Comparison of ENCODE assay signal across 36 cellular contexts in the genomic region with DNA sequence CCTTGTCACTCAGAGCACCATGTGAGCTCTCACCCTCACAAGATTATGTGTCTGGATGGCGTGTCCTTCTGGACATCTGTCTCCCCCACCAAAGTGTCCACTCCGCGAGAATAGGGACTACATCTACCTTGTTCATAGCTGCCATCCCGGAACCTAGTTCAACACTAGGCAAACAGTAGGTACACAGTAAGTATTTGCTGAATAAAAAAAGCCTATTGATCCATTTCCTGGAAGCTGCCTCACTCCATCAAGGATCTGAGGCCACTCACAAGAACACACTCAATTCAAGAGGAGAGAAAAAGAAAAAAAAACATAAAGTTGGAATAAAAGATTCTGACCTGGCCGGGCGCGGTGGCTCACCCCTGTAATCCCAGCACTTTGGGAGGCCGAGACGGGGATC. TPM values are rescaled to one million over a fixed set of nuclear protein-coding genes. Genes with fewer than 3 reads are reported as not detected.
"Had no signal": no experiment of that assay in that cellular context is flagged by ENCODE, and none has a peak within 500 bp of the region (broad histone marks: within the 10 kb centered on the region; RNA-seq: fewer than 3 reads in every experiment).

No MANE protein-coding gene starts in this region.

- H3K27me3 ChIP-seq: Peyer's patch had no signal

- H3K9me3 ChIP-seq: Peyer's patch had no signal

- H3K27ac Mint-ChIP-seq: activated B cell treated with CpG ODN at 0.5 μM for 24 hours; activated CD4-positive, alpha-beta memory T cell treated with anti-CD3 and anti-CD28 coated beads for 36 hours; activated CD8-positive, alpha-beta memory T cell treated with anti-CD3 and anti-CD28 coated beads, Interleukin-2, amount 10 ng/mL, durations not matched to agents 7 days and 5 days; activated naive CD8-positive, alpha-beta T cell; activated naive CD8-positive, alpha-beta T cell treated with anti-CD3 and anti-CD28 coated beads, Interleukin-2, amount 50 U/mL, for 24 hours; brain; T-cell had no signal

- H3K27ac ChIP-seq: Peyer's patch, VCaP had no signal

- H3K27me3 Mint-ChIP-seq: activated B cell treated with CpG ODN at 0.5 μM for 24 hours; activated CD4-positive, alpha-beta memory T cell treated with anti-CD3 and anti-CD28 coated beads for 36 hours; activated CD8-positive, alpha-beta memory T cell treated with anti-CD3 and anti-CD28 coated beads, Interleukin-2, amount 10 ng/mL, durations not matched to agents 7 days and 5 days; activated naive CD8-positive, alpha-beta T cell; activated naive CD8-positive, alpha-beta T cell treated with anti-CD3 and anti-CD28 coated beads, Interleukin-2, amount 50 U/mL, for 24 hours; T-cell had no signal

- H3K9me3 Mint-ChIP-seq: activated B cell treated with CpG ODN at 0.5 μM for 24 hours; activated CD4-positive, alpha-beta memory T cell treated with anti-CD3 and anti-CD28 coated beads for 36 hours; activated naive CD4-positive, alpha-beta T cell treated with anti-CD3 and anti-CD28 coated beads, Interleukin-2, amount 10 ng/mL, durations not matched to agents 7 days and 5 days; activated naive CD8-positive, alpha-beta T cell treated with anti-CD3 and anti-CD28 coated beads, Interleukin-2, amount 50 U/mL, for 24 hours; brain; T-cell had no signal

- H3K4me3 ChIP-seq: Peyer's patch had no signal

- H3K36me3 ChIP-seq: Peyer's patch had no signal

- H3K36me3 Mint-ChIP-seq: activated CD4-positive, alpha-beta memory T cell treated with anti-CD3 and anti-CD28 coated beads for 36 hours; activated CD8-positive, alpha-beta memory T cell treated with anti-CD3 and anti-CD28 coated beads, Interleukin-2, amount 10 ng/mL, durations not matched to agents 7 days and 5 days; activated naive CD4-positive, alpha-beta T cell treated with anti-CD3 and anti-CD28 coated beads, Interleukin-2, amount 10 ng/mL, durations not matched to agents 7 days and 5 days; activated naive CD8-positive, alpha-beta T cell; brain; T-cell had no signal

- ATAC-seq: activated CD8-positive, alpha-beta memory T cell treated with anti-CD3 and anti-CD28 coated beads, Interleukin-2, amount 10 ng/mL, durations not matched to agents 7 days and 5 days; activated naive CD8-positive, alpha-beta T cell treated with anti-CD3 and anti-CD28 coated beads, Interleukin-2, amount 50 U/mL, for 24 hours; PC-3; SK-N-SH treated with all-trans-retinoic acid at 6 μM for 48 hours; T-cell had no signal

- DNase-seq: activated B cell treated with CpG ODN at 0.5 μM for 24 hours; activated CD4-positive, alpha-beta memory T cell treated with anti-CD3 and anti-CD28 coated beads for 36 hours; activated CD4-positive, alpha-beta T cell treated with anti-CD3 and anti-CD28 coated beads for 4 hours; activated CD4-positive, alpha-beta T cell treated with anti-CD3 and anti-CD28 coated beads, Interleukin-2, amount 50 U/mL, for 1 hour; activated CD4-positive, CD25-positive, alpha-beta regulatory T cell treated with anti-CD3 and anti-CD28 coated beads, Interleukin-2, amount 50 U/mL, for 72 hours; activated CD8-positive, alpha-beta memory T cell treated with anti-CD3 and anti-CD28 coated beads for 24 hours; activated CD8-positive, alpha-beta memory T cell treated with anti-CD3 and anti-CD28 coated beads, Interleukin-2, amount 10 ng/mL, durations not matched to agents 7 days and 5 days; activated CD8-positive, alpha-beta memory T cell treated with anti-CD3 and anti-CD28 coated beads, Interleukin-2, amount 50 U/mL, for 48 hours; activated effector memory CD4-positive, alpha-beta T cell treated with Interleukin-2 at 50 U/mL for 16 hours; activated naive CD4-positive, alpha-beta T cell treated with anti-CD3 and anti-CD28 coated beads, Interleukin-2, amount 10 ng/mL, durations not matched to agents 7 days and 5 days; activated naive CD8-positive, alpha-beta T cell treated with anti-CD3 and anti-CD28 coated beads, Interleukin-2, amount 50 U/mL, for 24 hours; activated T-cell treated with anti-CD3 and anti-CD28 coated beads, Interleukin-2, amount 50 U/mL, for 48 hours; anterior cingulate cortex; central memory CD4-positive, alpha-beta T cell; Karpas-422; NCI-H1105; NCI-H1417 treated with DMSO at 0.1 percent for 48 hours; NCI-H187 treated with DMSO at 0.1 percent for 48 hours; NCI-H2081; NCI-H345; NCI-H524 treated with DMSO at 0.1 percent for 48 hours; NK-92 treated with Interleukin-12 subunit alpha and Interleukin-12 subunit beta, amount 100 ng/mL, for 24 hours; PC-3; Peyer's patch; RPMI8226; SIG-M5; T-cell; T-helper 2 cell; T-helper 9 cell had no signal

- H3K4me3 Mint-ChIP-seq: activated B cell treated with CpG ODN at 0.5 μM for 24 hours; activated CD4-positive, alpha-beta memory T cell treated with anti-CD3 and anti-CD28 coated beads for 36 hours; activated CD8-positive, alpha-beta memory T cell treated with anti-CD3 and anti-CD28 coated beads, Interleukin-2, amount 10 ng/mL, durations not matched to agents 7 days and 5 days; activated naive CD4-positive, alpha-beta T cell treated with anti-CD3 and anti-CD28 coated beads, Interleukin-2, amount 10 ng/mL, durations not matched to agents 7 days and 5 days; activated naive CD8-positive, alpha-beta T cell; activated naive CD8-positive, alpha-beta T cell treated with anti-CD3 and anti-CD28 coated beads, Interleukin-2, amount 50 U/mL, for 24 hours; brain; T-cell had no signal

- H3K4me1 ChIP-seq: Peyer's patch had no signal

RNA-seq across cellular contexts. Expression of a gene that starts 38.7 kb away (rescaled TPM):
- total RNA-seq: MCF 10A, NCI-H460, PC-3, SK-MEL-5 had no signal
